19 cellular contexts compared by ENCODE assay signal in genomic region chr1:55203064-55203463, GRCh38. TPM values are rescaled to one million over a fixed set of nuclear protein-coding genes. Genes with fewer than 3 reads are reported as not detected.
DNase-seq lines count a peak whose midpoint lies in the region; ATAC-seq and TF ChIP-seq lines count a peak whose summit lies in the region.
"Had no signal": no experiment of that assay in that cellular context is flagged by ENCODE, and none has a peak within 500 bp of the region (broad histone marks: within the 10 kb centered on the region; RNA-seq: fewer than 3 reads in every experiment).

No MANE protein-coding gene starts in this region.

- no peak overlapping the region for H3K4me3 Mint-ChIP-seq in activated CD4-positive, alpha-beta T cell treated with anti-CD3 and anti-CD28 coated beads for 36 hours
- peak overlapping the region; percentile 15 for H3K4me3 Mint-ChIP-seq in activated naive CD8-positive, alpha-beta T cell treated with anti-CD3 and anti-CD28 coated beads for 36 hours
- no peak overlapping the region for H3K4me3 Mint-ChIP-seq in natural killer cell
- no peak overlapping the region for H3K4me3 Mint-ChIP-seq in type B pancreatic cell
- H3K4me3 Mint-ChIP-seq: B cell, GM23338 had no signal

- TF ChIP-seq CTCF in natural killer cell (IDR thresholded peaks at IDR 0.05), result no peak
- no peak for TF ChIP-seq CTCF in type B pancreatic cell (conservative IDR thresholded peaks at IDR 0.05)

- peaks cover 79% of the 10 kb centered on the region for H3K4me1 Mint-ChIP-seq in activated CD4-positive, alpha-beta T cell treated with anti-CD3 and anti-CD28 coated beads for 36 hours
- peaks cover 59% of the 10 kb centered on the region for H3K4me1 Mint-ChIP-seq in activated naive CD8-positive, alpha-beta T cell treated with anti-CD3 and anti-CD28 coated beads for 36 hours
- peaks cover 54 to 68% of the 10 kb centered on the region in 2 donors for H3K4me1 Mint-ChIP-seq in natural killer cell
- peaks cover 11% of the 10 kb centered on the region for H3K4me1 Mint-ChIP-seq in type B pancreatic cell (ENCODE audit: unreplicated experiment)

- DNase-seq in activated CD4-positive, alpha-beta T cell treated with anti-CD3 and anti-CD28 coated beads for 36 hours, result no peak
- no peak for DNase-seq in activated CD4-positive, alpha-beta T cell treated with anti-CD3 and anti-CD28 coated beads for 48 hours
- peak; percentile 7 for DNase-seq in NCI-H82 treated with DMSO at 0.1 percent for 48 hours (lab: John Stamatoyannopoulos, UW; ENCODE audit: unreplicated experiment)
- no peak for DNase-seq in activated naive CD8-positive, alpha-beta T cell treated with anti-CD3 and anti-CD28 coated beads for 36 hours
- no peak for DNase-seq in natural killer cell
- no peak for DNase-seq in T-helper 9 cell
- no peak for DNase-seq in occipital lobe (lab: John Stamatoyannopoulos, UW)
- DNase-seq in type B pancreatic cell (ENCODE audit: extremely low spot score, unreplicated experiment), result no peak
- DNase-seq: activated gamma-delta T cell treated with Interleukin-2 at 50 U/mL for 16 hours; heart right ventricle; Kasumi-1; NCI-H1105 treated with DMSO at 0.1 percent for 48 hours; NCI-H510A; RPMI8226; sigmoid colon; stimulated activated naive CD4-positive, alpha-beta T cell treated with Interleukin-2 at 50 U/mL for 16 hours; upper lobe of left lung had no signal

- peaks cover 32% of the 10 kb centered on the region for H3K36me3 Mint-ChIP-seq in activated CD4-positive, alpha-beta T cell treated with anti-CD3 and anti-CD28 coated beads for 36 hours (ENCODE audit: low read depth)
- H3K36me3 Mint-ChIP-seq in activated naive CD8-positive, alpha-beta T cell treated with anti-CD3 and anti-CD28 coated beads for 36 hours, result peaks cover 51% of the 10 kb centered on the region
- H3K36me3 Mint-ChIP-seq in natural killer cell, result no peaks in the 10 kb centered on the region
- peaks cover 14% of the 10 kb centered on the region for H3K36me3 Mint-ChIP-seq in type B pancreatic cell

- POLR2A ChIA-PET in activated CD4-positive, alpha-beta T cell treated with anti-CD3 and anti-CD28 coated beads for 36 hours (lab: Charles Lee), result no interaction called here

- no peaks in the 10 kb centered on the region for H3K9me3 Mint-ChIP-seq in activated CD4-positive, alpha-beta T cell treated with anti-CD3 and anti-CD28 coated beads for 36 hours (ENCODE audit: low read depth)
- peaks cover 1% of the 10 kb centered on the region for H3K9me3 Mint-ChIP-seq in activated naive CD8-positive, alpha-beta T cell treated with anti-CD3 and anti-CD28 coated beads for 36 hours
- H3K9me3 Mint-ChIP-seq in natural killer cell (no peaks in the 10 kb centered on the region), type B pancreatic cell (peaks cover 8% of the 10 kb centered on the region)
- H3K9me3 Mint-ChIP-seq: GM23338 had no signal

- intact Hi-C loops in activated CD4-positive, alpha-beta T cell treated with anti-CD3 and anti-CD28 coated beads for 36 hours (cut with DNase I, micrococcal nuclease), result no loop called here
- intact Hi-C loops in natural killer cell (cut with micrococcal nuclease), result no loop called here

- peak; percentile 21 for ATAC-seq in activated CD4-positive, alpha-beta T cell treated with anti-CD3 and anti-CD28 coated beads for 36 hours
- peak in 1 of 3 donors; percentile 44 for ATAC-seq in natural killer cell
- ATAC-seq: GM23338, heart right ventricle had no signal

- H3K27ac Mint-ChIP-seq in activated CD4-positive, alpha-beta T cell treated with anti-CD3 and anti-CD28 coated beads for 36 hours, result peak overlapping the region; percentile 47
- peak overlapping the region; percentile 72 for H3K27ac Mint-ChIP-seq in activated naive CD8-positive, alpha-beta T cell treated with anti-CD3 and anti-CD28 coated beads for 36 hours
- H3K27ac Mint-ChIP-seq in natural killer cell (peak overlapping the region; percentile 58 to 68), type B pancreatic cell (no peak overlapping the region)
- H3K27ac Mint-ChIP-seq: B cell, GM23338 had no signal

- CTCF ChIA-PET in activated CD4-positive, alpha-beta T cell treated with anti-CD3 and anti-CD28 coated beads for 36 hours (lab: Charles Lee), result interaction anchor here (0.7 to 1.7 kb wide), 4 partner anchors 10 to 1641 kb away, joined by 3 to 7 read pairs (median 3); no protein-coding TSS in a partner anchor

- no peaks in the 10 kb centered on the region for H3K27me3 Mint-ChIP-seq in activated CD4-positive, alpha-beta T cell treated with anti-CD3 and anti-CD28 coated beads for 36 hours
- no peaks in the 10 kb centered on the region for H3K27me3 Mint-ChIP-seq in activated naive CD8-positive, alpha-beta T cell treated with anti-CD3 and anti-CD28 coated beads for 36 hours
- H3K27me3 Mint-ChIP-seq in natural killer cell (ENCODE audit: low read depth in 2 of 2) (no peaks in the 10 kb centered on the region), type B pancreatic cell (no peaks in the 10 kb centered on the region)
- H3K27me3 Mint-ChIP-seq: B cell had no signal

RNA-seq across cellular contexts. Expression of gene USP24, which starts 12.1 kb away (rescaled TPM):
- total RNA-seq in activated CD4-positive, alpha-beta T cell treated with anti-CD3 and anti-CD28 coated beads for 36 hours, result 10 to 100 TPM; 37.0 to 39.7 TPM
- total RNA-seq in activated naive CD8-positive, alpha-beta T cell treated with anti-CD3 and anti-CD28 coated beads for 36 hours, result 10 to 100 TPM; 44.4 to 51.2 TPM
- 100 to 1,000 TPM; 155 TPM for total RNA-seq in natural killer cell
- total RNA-seq in occipital lobe, result 93.9 TPM
- total RNA-seq in type B pancreatic cell (ENCODE audit: low replicate concordance), result 35.3 and 44.5 TPM in 2 replicates
